ENCODE assay signal across 8 cellular contexts in genomic region chr15:25587616-25588340, GRCh38.
"Had no signal": no experiment of that assay in that cellular context is flagged by ENCODE, and none has a peak within 500 bp of the region (broad histone marks: within the 10 kb centered on the region; RNA-seq: fewer than 3 reads in every experiment).

No MANE protein-coding gene starts in this region.

- H2AFZ ChIP-seq: GM23338 had no signal

- H3K4me3 Mint-ChIP-seq: GM23338, HFFc6, IgD-negative memory B cell had no signal

- H3K27ac ChIP-seq: HL-60 had no signal

- H3K9me3 Mint-ChIP-seq: HFFc6 had no signal

- H3K27me3 Mint-ChIP-seq: IgD-negative memory B cell had no signal

- H3K27ac Mint-ChIP-seq: GM23338, HFFc6, IgD-negative memory B cell had no signal

- H3K36me3 Mint-ChIP-seq: IgD-negative memory B cell had no signal

- FAIRE-seq: HepG2 had no signal

- DNase-seq: H7, HFFc6, KG1 had no signal

- H3K4me2 ChIP-seq: GM23338 had no signal

- H3K4me1 Mint-ChIP-seq: IgD-negative memory B cell had no signal

- H3K4me3 ChIP-seq: GM23338, HAP-1 had no signal

- H3K36me3 ChIP-seq: HAP-1 had no signal
